Comparison of ENCODE assay signal across 26 cellular contexts in the genomic region with DNA sequence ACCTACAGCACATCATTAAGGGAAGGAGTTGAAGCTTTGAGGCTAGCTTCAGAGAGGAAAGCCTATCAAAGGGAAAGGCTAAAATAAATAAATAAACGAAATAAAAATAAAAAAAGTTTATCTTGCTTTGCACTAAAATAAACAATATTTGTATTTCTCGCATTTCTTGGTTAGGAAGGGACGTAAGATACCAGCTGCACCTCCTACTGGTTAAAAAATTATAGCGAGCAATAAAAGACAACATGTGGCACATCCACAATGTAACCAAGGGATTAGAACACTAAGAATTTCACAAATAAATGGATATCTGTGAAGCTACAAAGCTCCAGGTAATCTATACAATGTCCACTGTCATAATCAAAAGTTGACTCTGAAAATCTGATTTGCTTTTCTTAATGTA.
DNase-seq lines count a peak whose midpoint lies in the region; ATAC-seq, FAIRE-seq and TF ChIP-seq lines count a peak whose summit lies in the region.
"Had no signal": no experiment of that assay in that cellular context is flagged by ENCODE, and none has a peak within 500 bp of the region (broad histone marks: within the 10 kb centered on the region; RNA-seq: fewer than 3 reads in every experiment).

No MANE protein-coding gene starts in this region.

- in situ Hi-C loops in SK-MEL-5 (cut with HindIII; ENCODE audit: low pct_unique_long_range_greater_than_20kb, low sequenced_read_pairs), result no loop called here

- no peaks in the 10 kb centered on the region for H3K9me2 ChIP-seq in SK-N-SH

- H3K9ac ChIP-seq in SK-N-SH, result no peak overlapping the region
- H3K9ac ChIP-seq: KMS-11 had no signal

- H3K4me2 ChIP-seq in SK-N-SH, result no peak overlapping the region
- H3K4me2 ChIP-seq: KMS-11 had no signal

- H3K27ac ChIP-seq in SK-N-SH (ENCODE audit: low read depth in 2 of 2, low read length in 1 of 2), result no peak overlapping the region
- no peak overlapping the region for H3K27ac ChIP-seq in effector memory CD4-positive, alpha-beta T cell (ENCODE audit: insufficient read depth, low read length, poor library complexity, severe bottlenecking)
- H3K27ac ChIP-seq: KMS-11, SJCRH30, upper lobe of left lung had no signal

- H3K27me3 ChIP-seq in SK-N-SH (ENCODE audit: insufficient read depth) (no peaks in the 10 kb centered on the region), H7 (ENCODE audit: control insufficient read depth, insufficient read depth, low read length) (no peaks in the 10 kb centered on the region)
- H3K27me3 ChIP-seq in effector memory CD4-positive, alpha-beta T cell (replicated peaks; ENCODE audit: control insufficient read depth, insufficient read depth, low read length, poor library complexity, severe bottlenecking), result no peaks in the 10 kb centered on the region
- H3K27me3 ChIP-seq: SJCRH30, upper lobe of left lung had no signal

- no peak for TF ChIP-seq EP300 in SK-N-SH (IDR thresholded peaks at IDR 0.05; ENCODE audit: borderline replicate concordance in 1 of 2, low read depth in 1 of 2, low read length in 1 of 2)

- no peaks in the 10 kb centered on the region for H3K9me3 ChIP-seq in SK-N-SH
- H3K9me3 ChIP-seq in effector memory CD4-positive, alpha-beta T cell (ENCODE audit: control insufficient read depth, low read length), result no peaks in the 10 kb centered on the region
- H3K9me3 ChIP-seq: SJCRH30, upper lobe of left lung had no signal

- peak; percentile 33; the same call in 1 of the 2 replicates for TF ChIP-seq RAD21 in SK-N-SH (IDR thresholded peaks at IDR 0.05; ENCODE audit: low read length)

- H3K4me3 ChIP-seq in SK-N-SH (ENCODE audit: low read depth in 2 of 2, low read length in 1 of 2) (no peak overlapping the region), H7 (ENCODE audit: insufficient read depth, low read depth, low read length) (no peak overlapping the region)
- H3K4me3 ChIP-seq in effector memory CD4-positive, alpha-beta T cell (ENCODE audit: insufficient read depth, low read depth, low read length, poor library complexity, severe bottlenecking), result no peak overlapping the region
- H3K4me3 ChIP-seq: SJCRH30, upper lobe of left lung had no signal

- no peaks in the 10 kb centered on the region for H4K20me1 ChIP-seq in SK-N-SH (ENCODE audit: insufficient read depth)

- no peaks in the 10 kb centered on the region for H3K9me3 Mint-ChIP-seq in glutamatergic neuron (ENCODE audit: unreplicated experiment)
- H3K9me3 Mint-ChIP-seq: activated CD4-positive, alpha-beta memory T cell treated with anti-CD3 and anti-CD28 coated beads for 36 hours; central memory CD8-positive, alpha-beta T cell; stimulated activated naive CD8-positive, alpha-beta T cell treated with anti-CD3 and anti-CD28 coated beads, Interleukin-15, amount 100 ng/mL, for 72 hours; T-helper 2 cell treated with Interferon-gamma antibody and Interleukin-4, amounts not matched to agents 5 μg/mL and 100 μg/mL, for 36 hours had no signal

- peaks cover 3% of the 10 kb centered on the region for H3K27me3 Mint-ChIP-seq in glutamatergic neuron (ENCODE audit: unreplicated experiment)
- H3K27me3 Mint-ChIP-seq: activated CD4-positive, alpha-beta memory T cell treated with anti-CD3 and anti-CD28 coated beads for 36 hours; central memory CD8-positive, alpha-beta T cell; naive thymus-derived CD4-positive, alpha-beta T cell; stimulated activated naive CD8-positive, alpha-beta T cell treated with anti-CD3 and anti-CD28 coated beads, Interleukin-15, amount 100 ng/mL, for 72 hours had no signal

- H3K4me1 Mint-ChIP-seq in glutamatergic neuron (ENCODE audit: low read depth, unreplicated experiment), result peaks cover 6% of the 10 kb centered on the region
- H3K4me1 Mint-ChIP-seq: CD14-positive monocyte; central memory CD8-positive, alpha-beta T cell; naive thymus-derived CD4-positive, alpha-beta T cell; stimulated activated naive CD8-positive, alpha-beta T cell treated with anti-CD3 and anti-CD28 coated beads, Interleukin-15, amount 100 ng/mL, for 72 hours; WTC11 had no signal

- ATAC-seq in SK-N-SH treated with all-trans-retinoic acid at 6 μM for 48 hours, result no peak
- ATAC-seq: naive thymus-derived CD4-positive, alpha-beta T cell; stimulated activated naive CD8-positive, alpha-beta T cell treated with anti-CD3 and anti-CD28 coated beads, Interleukin-15, amount 100 ng/mL, for 72 hours; WTC11 had no signal

- POLR2A ChIA-PET in SK-N-SH (lab: Yijun Ruan, JAX), result no interaction called here

- DNase-seq in SK-N-SH, result peak; percentile 17
- peak; percentile 13 for DNase-seq in SK-MEL-5 (ENCODE audit: low read depth, low spot score)
- no peak for DNase-seq in glutamatergic neuron
- DNase-seq in effector memory CD4-positive, alpha-beta T cell, result no peak
- no peak for DNase-seq in H7
- DNase-seq in D721Med (ENCODE audit: insufficient read length, low spot score), result no peak
- no peak for DNase-seq in medulla oblongata (ENCODE audit: extremely low spot score)
- DNase-seq: activated CD4-positive, alpha-beta memory T cell treated with anti-CD3 and anti-CD28 coated beads for 36 hours; amygdala; HFFc6; hypothalamus; kidney; naive thymus-derived CD4-positive, alpha-beta T cell; NCI-H1048; NCI-H2029 treated with DMSO at 0.1 percent for 48 hours; NCI-H524 treated with DMSO at 0.1 percent for 48 hours; stimulated activated CD4-positive, alpha-beta T cell treated with anti-CD3 and anti-CD28 coated beads, Interleukin-4, amount 100 ng/mL, for 1 hour; stimulated activated naive CD8-positive, alpha-beta T cell treated with anti-CD3 and anti-CD28 coated beads, Interleukin-15, amount 100 ng/mL, for 72 hours; upper lobe of left lung had no signal

- H3K36me3 Mint-ChIP-seq in glutamatergic neuron (ENCODE audit: unreplicated experiment), result no peaks in the 10 kb centered on the region
- H3K36me3 Mint-ChIP-seq: activated CD4-positive, alpha-beta memory T cell treated with anti-CD3 and anti-CD28 coated beads for 36 hours; naive thymus-derived CD4-positive, alpha-beta T cell had no signal

- no peak overlapping the region for H2AFZ ChIP-seq in SK-N-SH (ENCODE audit: low read depth)

- H3K36me3 ChIP-seq in SK-N-SH (replicated peaks in 1 of 2; ENCODE audit: control insufficient read depth in 1 of 2, insufficient read depth in 2 of 2, low read length in 1 of 2), result no peaks in the 10 kb centered on the region
- H3K36me3 ChIP-seq in effector memory CD4-positive, alpha-beta T cell (ENCODE audit: control insufficient read depth, insufficient read depth, low read length), result no peaks in the 10 kb centered on the region
- H3K36me3 ChIP-seq in H7 (replicated peaks; ENCODE audit: control insufficient read depth, insufficient read depth, low read length), result no peaks in the 10 kb centered on the region
- H3K36me3 ChIP-seq: SJCRH30, upper lobe of left lung had no signal

- WGBS in SK-N-SH (ENCODE audit: low lambda C conversion rate), result 69% methylated on average over 4 of the region's 4 CpGs

- no peaks in the 10 kb centered on the region; a peak in 1 of 4 replicates for H3K4me1 ChIP-seq in SK-N-SH (ENCODE audit: control insufficient read depth in 1 of 2, insufficient read depth in 2 of 2, low read depth in 1 of 2, low read length in 1 of 2)
- H3K4me1 ChIP-seq in effector memory CD4-positive, alpha-beta T cell (ENCODE audit: control insufficient read depth, insufficient read depth, low read length, poor library complexity, severe bottlenecking), result no peaks in the 10 kb centered on the region
- H3K4me1 ChIP-seq: upper lobe of left lung had no signal

- no peaks in the 10 kb centered on the region for H3F3A ChIP-seq in SK-N-SH (replicated peaks; ENCODE audit: insufficient read depth)

- no peak for FAIRE-seq in D721Med (lab: Jason Lieb, UNC)
- FAIRE-seq: kidney had no signal

- CTCF ChIA-PET in SK-N-SH (lab: Yijun Ruan, JAX), result interaction anchor here (1.3 to 3.0 kb wide), 2 partner anchors 12 to 352 kb away, joined by 3 to 8 read pairs; no protein-coding TSS in a partner anchor

- no peaks in the 10 kb centered on the region for H3K79me2 ChIP-seq in SK-N-SH (ENCODE audit: insufficient read depth)

- no peak overlapping the region for H3K27ac Mint-ChIP-seq in glutamatergic neuron (ENCODE audit: unreplicated experiment)
- H3K27ac Mint-ChIP-seq: activated CD4-positive, alpha-beta memory T cell treated with anti-CD3 and anti-CD28 coated beads for 36 hours; CD14-positive monocyte; HFFc6; naive thymus-derived CD4-positive, alpha-beta T cell; stimulated activated naive CD8-positive, alpha-beta T cell treated with anti-CD3 and anti-CD28 coated beads, Interleukin-15, amount 100 ng/mL, for 72 hours; T-helper 2 cell treated with Interferon-gamma antibody and Interleukin-4, amounts not matched to agents 5 μg/mL and 100 μg/mL, for 36 hours; WTC11 had no signal

- H3K4me3 Mint-ChIP-seq in glutamatergic neuron (ENCODE audit: unreplicated experiment), result no peak overlapping the region
- H3K4me3 Mint-ChIP-seq: activated CD4-positive, alpha-beta memory T cell treated with anti-CD3 and anti-CD28 coated beads for 36 hours; CD14-positive monocyte; central memory CD8-positive, alpha-beta T cell; HFFc6; naive thymus-derived CD4-positive, alpha-beta T cell; stimulated activated naive CD8-positive, alpha-beta T cell treated with anti-CD3 and anti-CD28 coated beads, Interleukin-15, amount 100 ng/mL, for 72 hours; T-helper 2 cell treated with Interferon-gamma antibody and Interleukin-4, amounts not matched to agents 5 μg/mL and 100 μg/mL, for 36 hours; WTC11 had no signal

- peak; percentile 45 for TF ChIP-seq CTCF in SK-N-SH (IDR thresholded peaks at IDR 0.05)
- peak; percentile 16 for TF ChIP-seq CTCF in glutamatergic neuron (IDR thresholded peaks at IDR 0.05; ENCODE audit: partially characterized antibody, unreplicated experiment)
- no peak for TF ChIP-seq CTCF in D721Med (IDR thresholded peaks at IDR 0.05; ENCODE audit: insufficient read depth, missing control alignments)

TF ChIP-seq in SK-N-SH, 30 proteins besides CTCF, POLR2A, EP300 and RAD21 (continues in another document):
- TF ChIP-seq FOSL2 (IDR thresholded peaks at IDR 0.05; ENCODE audit: borderline replicate concordance, low read depth) (no peak), NFIC (IDR thresholded peaks at IDR 0.05; ENCODE audit: borderline replicate concordance) (no peak), ELF1 (IDR thresholded peaks at IDR 0.05) (no peak)

Comparison
In these comparisons a context has a peak if more than half of its experiments do, and no peak if none do; other contexts are left out.
1. DNase-seq: peak in SK-N-SH (single experiment) and SK-MEL-5 (single experiment); none in glutamatergic neuron (single experiment), effector memory CD4-positive, alpha-beta T cell (0 of 3), H7 (single experiment), D721Med (single experiment) and medulla oblongata (single experiment).